ENCODE assay signal across 4 cellular contexts in the genomic region with DNA sequence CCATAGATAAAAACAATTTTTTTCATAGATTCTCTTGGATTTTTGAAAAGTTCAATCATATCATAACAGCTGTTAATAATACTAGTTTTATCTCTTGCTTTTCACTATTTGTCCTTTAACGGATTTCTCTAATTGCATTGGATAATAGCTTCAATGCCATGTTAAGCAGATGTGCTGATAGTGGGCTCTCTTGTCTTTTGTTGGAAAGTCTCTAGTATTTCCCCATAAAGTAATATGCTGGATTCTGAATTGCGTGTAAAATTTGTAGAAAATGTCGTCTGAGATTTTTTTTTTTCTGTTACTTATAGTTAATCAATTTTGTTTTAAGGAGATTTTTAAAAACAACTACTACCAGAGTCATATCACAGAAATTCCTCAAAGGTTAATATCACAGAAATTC.
A peak's percentile ranks its signal among the peaks of the same experiment; 100 is the strongest.
TF ChIP-seq lines count a peak whose summit lies in the region.

No MANE protein-coding gene starts in this region.

TF ChIP-seq in SK-N-SH, 30 proteins besides CTCF, POLR2A, EP300 and RAD21:
- no peak for TF ChIP-seq TEAD4 (IDR thresholded peaks at IDR 0.05; ENCODE audit: borderline replicate concordance, insufficient read depth)
- TF ChIP-seq GATA2 (CRISPR knock-in tag; IDR thresholded peaks at IDR 0.05) = peak; percentile 55
- no peak for TF ChIP-seq NFIC (IDR thresholded peaks at IDR 0.05; ENCODE audit: borderline replicate concordance)
- TF ChIP-seq ELF1 (IDR thresholded peaks at IDR 0.05) = no peak
- no peak for TF ChIP-seq FOXJ3 (CRISPR knock-in tag; IDR thresholded peaks at IDR 0.05)

TF ChIP-seq in SK-N-SH treated with all-trans-retinoic acid at 6 μM for 48 hours, 23 proteins besides CTCF, POLR2A, EP300 and RAD21 (continues in another document):
- TF ChIP-seq ZC3H10 (CRISPR knock-in tag; IDR thresholded peaks at IDR 0.05) (no peak), CSDC2 (CRISPR knock-in tag; IDR thresholded peaks at IDR 0.05) (no peak), BACH2 (CRISPR knock-in tag; IDR thresholded peaks at IDR 0.05; ENCODE audit: borderline replicate concordance) (no peak), ZNF565 (CRISPR knock-in tag; conservative IDR thresholded peaks at IDR 0.05; ENCODE audit: low read depth) (no peak), ZFP3 (CRISPR knock-in tag; IDR thresholded peaks at IDR 0.05) (no peak), ISL1 (CRISPR knock-in tag; IDR thresholded peaks at IDR 0.05) (no peak), RARB (CRISPR knock-in tag; IDR thresholded peaks at IDR 0.05) (no peak), ZNF70 (CRISPR knock-in tag; IDR thresholded peaks at IDR 0.05) (no peak)
- TF ChIP-seq, protein P1, sequence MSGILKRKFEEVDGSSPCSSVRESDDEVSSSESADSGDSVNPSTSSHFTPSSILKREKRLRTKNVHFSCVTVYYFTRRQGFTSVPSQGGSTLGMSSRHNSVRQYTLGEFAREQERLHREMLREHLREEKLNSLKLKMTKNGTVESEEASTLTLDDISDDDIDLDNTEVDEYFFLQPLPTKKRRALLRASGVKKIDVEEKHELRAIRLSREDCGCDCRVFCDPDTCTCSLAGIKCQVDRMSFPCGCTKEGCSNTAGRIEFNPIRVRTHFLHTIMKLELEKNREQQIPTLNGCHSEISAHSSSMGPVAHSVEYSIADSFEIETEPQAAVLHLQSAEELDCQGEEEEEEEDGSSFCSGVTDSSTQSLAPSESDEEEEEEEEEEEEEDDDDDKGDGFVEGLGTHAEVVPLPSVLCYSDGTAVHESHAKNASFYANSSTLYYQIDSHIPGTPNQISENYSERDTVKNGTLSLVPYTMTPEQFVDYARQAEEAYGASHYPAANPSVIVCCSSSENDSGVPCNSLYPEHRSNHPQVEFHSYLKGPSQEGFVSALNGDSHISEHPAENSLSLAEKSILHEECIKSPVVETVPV (CRISPR knock-in tag; IDR thresholded peaks at IDR 0.05) = no peak
- TF ChIP-seq, protein P2, sequence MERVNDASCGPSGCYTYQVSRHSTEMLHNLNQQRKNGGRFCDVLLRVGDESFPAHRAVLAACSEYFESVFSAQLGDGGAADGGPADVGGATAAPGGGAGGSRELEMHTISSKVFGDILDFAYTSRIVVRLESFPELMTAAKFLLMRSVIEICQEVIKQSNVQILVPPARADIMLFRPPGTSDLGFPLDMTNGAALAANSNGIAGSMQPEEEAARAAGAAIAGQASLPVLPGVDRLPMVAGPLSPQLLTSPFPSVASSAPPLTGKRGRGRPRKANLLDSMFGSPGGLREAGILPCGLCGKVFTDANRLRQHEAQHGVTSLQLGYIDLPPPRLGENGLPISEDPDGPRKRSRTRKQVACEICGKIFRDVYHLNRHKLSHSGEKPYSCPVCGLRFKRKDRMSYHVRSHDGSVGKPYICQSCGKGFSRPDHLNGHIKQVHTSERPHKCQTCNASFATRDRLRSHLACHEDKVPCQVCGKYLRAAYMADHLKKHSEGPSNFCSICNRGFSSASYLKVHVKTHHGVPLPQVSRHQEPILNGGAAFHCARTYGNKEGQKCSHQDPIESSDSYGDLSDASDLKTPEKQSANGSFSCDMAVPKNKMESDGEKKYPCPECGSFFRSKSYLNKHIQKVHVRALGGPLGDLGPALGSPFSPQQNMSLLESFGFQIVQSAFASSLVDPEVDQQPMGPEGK (CRISPR knock-in tag; IDR thresholded peaks at IDR 0.05; ENCODE audit: borderline replicate concordance) = no peak
- TF ChIP-seq, protein P3, sequence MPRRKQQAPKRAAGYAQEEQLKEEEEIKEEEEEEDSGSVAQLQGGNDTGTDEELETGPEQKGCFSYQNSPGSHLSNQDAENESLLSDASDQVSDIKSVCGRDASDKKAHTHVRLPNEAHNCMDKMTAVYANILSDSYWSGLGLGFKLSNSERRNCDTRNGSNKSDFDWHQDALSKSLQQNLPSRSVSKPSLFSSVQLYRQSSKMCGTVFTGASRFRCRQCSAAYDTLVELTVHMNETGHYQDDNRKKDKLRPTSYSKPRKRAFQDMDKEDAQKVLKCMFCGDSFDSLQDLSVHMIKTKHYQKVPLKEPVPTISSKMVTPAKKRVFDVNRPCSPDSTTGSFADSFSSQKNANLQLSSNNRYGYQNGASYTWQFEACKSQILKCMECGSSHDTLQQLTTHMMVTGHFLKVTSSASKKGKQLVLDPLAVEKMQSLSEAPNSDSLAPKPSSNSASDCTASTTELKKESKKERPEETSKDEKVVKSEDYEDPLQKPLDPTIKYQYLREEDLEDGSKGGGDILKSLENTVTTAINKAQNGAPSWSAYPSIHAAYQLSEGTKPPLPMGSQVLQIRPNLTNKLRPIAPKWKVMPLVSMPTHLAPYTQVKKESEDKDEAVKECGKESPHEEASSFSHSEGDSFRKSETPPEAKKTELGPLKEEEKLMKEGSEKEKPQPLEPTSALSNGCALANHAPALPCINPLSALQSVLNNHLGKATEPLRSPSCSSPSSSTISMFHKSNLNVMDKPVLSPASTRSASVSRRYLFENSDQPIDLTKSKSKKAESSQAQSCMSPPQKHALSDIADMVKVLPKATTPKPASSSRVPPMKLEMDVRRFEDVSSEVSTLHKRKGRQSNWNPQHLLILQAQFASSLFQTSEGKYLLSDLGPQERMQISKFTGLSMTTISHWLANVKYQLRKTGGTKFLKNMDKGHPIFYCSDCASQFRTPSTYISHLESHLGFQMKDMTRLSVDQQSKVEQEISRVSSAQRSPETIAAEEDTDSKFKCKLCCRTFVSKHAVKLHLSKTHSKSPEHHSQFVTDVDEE (CRISPR knock-in tag; IDR thresholded peaks at IDR 0.05) = no peak

TF ChIP-seq in GM23338, 12 proteins besides CTCF, POLR2A, EP300 and RAD21 (continues in another document):
- TF ChIP-seq NANOG (IDR thresholded peaks at IDR 0.05; ENCODE audit: borderline replicate concordance) (no peak), STAT1 (IDR thresholded peaks at IDR 0.05; ENCODE audit: unreplicated experiment) (no peak), ZNF114 (CRISPR knock-in tag; IDR thresholded peaks at IDR 0.05) (no peak)
- TF ChIP-seq, protein P4, sequence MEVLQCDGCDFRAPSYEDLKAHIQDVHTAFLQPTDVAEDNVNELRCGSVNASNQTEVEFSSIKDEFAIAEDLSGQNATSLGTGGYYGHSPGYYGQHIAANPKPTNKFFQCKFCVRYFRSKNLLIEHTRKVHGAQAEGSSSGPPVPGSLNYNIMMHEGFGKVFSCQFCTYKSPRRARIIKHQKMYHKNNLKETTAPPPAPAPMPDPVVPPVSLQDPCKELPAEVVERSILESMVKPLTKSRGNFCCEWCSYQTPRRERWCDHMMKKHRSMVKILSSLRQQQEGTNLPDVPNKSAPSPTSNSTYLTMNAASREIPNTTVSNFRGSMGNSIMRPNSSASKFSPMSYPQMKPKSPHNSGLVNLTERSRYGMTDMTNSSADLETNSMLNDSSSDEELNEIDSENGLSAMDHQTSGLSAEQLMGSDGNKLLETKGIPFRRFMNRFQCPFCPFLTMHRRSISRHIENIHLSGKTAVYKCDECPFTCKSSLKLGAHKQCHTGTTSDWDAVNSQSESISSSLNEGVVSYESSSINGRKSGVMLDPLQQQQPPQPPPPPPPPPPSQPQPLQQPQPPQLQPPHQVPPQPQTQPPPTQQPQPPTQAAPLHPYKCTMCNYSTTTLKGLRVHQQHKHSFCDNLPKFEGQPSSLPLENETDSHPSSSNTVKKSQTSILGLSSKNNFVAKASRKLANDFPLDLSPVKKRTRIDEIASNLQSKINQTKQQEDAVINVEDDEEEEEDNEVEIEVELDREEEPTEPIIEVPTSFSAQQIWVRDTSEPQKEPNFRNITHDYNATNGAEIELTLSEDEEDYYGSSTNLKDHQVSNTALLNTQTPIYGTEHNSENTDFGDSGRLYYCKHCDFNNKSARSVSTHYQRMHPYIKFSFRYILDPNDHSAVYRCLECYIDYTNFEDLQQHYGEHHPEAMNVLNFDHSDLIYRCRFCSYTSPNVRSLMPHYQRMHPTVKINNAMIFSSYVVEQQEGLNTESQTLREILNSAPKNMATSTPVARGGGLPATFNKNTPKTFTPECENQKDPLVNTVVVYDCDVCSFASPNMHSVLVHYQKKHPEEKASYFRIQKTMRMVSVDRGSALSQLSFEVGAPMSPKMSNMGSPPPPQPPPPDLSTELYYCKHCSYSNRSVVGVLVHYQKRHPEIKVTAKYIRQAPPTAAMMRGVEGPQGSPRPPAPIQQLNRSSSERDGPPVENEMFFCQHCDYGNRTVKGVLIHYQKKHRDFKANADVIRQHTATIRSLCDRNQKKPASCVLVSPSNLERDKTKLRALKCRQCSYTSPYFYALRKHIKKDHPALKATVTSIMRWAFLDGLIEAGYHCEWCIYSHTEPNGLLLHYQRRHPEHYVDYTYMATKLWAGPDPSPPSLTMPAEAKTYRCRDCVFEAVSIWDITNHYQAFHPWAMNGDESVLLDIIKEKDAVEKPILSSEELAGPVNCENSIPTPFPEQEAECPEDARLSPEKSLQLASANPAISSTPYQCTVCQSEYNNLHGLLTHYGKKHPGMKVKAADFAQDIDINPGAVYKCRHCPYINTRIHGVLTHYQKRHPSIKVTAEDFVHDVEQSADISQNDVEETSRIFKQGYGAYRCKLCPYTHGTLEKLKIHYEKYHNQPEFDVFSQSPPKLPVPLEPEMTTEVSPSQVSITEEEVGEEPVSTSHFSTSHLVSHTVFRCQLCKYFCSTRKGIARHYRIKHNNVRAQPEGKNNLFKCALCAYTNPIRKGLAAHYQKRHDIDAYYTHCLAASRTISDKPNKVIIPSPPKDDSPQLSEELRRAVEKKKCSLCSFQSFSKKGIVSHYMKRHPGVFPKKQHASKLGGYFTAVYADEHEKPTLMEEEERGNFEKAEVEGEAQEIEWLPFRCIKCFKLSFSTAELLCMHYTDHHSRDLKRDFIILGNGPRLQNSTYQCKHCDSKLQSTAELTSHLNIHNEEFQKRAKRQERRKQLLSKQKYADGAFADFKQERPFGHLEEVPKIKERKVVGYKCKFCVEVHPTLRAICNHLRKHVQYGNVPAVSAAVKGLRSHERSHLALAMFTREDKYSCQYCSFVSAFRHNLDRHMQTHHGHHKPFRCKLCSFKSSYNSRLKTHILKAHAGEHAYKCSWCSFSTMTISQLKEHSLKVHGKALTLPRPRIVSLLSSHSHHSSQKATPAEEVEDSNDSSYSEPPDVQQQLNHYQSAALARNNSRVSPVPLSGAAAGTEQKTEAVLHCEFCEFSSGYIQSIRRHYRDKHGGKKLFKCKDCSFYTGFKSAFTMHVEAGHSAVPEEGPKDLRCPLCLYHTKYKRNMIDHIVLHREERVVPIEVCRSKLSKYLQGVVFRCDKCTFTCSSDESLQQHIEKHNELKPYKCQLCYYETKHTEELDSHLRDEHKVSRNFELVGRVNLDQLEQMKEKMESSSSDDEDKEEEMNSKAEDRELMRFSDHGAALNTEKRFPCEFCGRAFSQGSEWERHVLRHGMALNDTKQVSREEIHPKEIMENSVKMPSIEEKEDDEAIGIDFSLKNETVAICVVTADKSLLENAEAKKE (CRISPR knock-in tag; IDR thresholded peaks at IDR 0.05) = no peak

TF ChIP-seq in K562, 482 proteins besides CTCF, POLR2A, EP300 and RAD21:
- peak; percentile 34 for TF ChIP-seq CBX8 (IDR thresholded peaks at IDR 0.05; ENCODE audit: borderline replicate concordance, extremely low read depth, low read depth, low read length, poor library complexity, severe bottlenecking)
- TF ChIP-seq KHSRP (IDR thresholded peaks at IDR 0.05) = no peak
- no peak for TF ChIP-seq GABPA (tag; conservative IDR thresholded peaks at IDR 0.05; ENCODE audit: low read depth)
